8 cellular contexts compared by ENCODE assay signal in genomic region chr19:5718579-5719273, GRCh38. TPM values are rescaled to one million over a fixed set of nuclear protein-coding genes. Genes with fewer than 3 reads are reported as not detected.
DNase-seq lines count a peak whose midpoint lies in the region; ATAC-seq, FAIRE-seq and TF ChIP-seq lines count a peak whose summit lies in the region.

No MANE protein-coding gene starts in this region.

- no peak for ATAC-seq in GM19455 (IDR thresholded peaks at IDR 0.05; ENCODE audit: unreplicated experiment)

- H3K9me3 Mint-ChIP-seq in type B pancreatic cell = no peaks in the 10 kb centered on the region

- no peaks in the 10 kb centered on the region for H3K36me3 Mint-ChIP-seq in type B pancreatic cell

- peak overlapping the region; percentile 93 to 96 for H3K4me3 ChIP-seq in cardiac fibroblast (replicated peaks in 1 of 2; ENCODE audit: low read depth in 2 of 2, low read length in 2 of 2)
- H3K4me3 ChIP-seq in mucosa of stomach (ENCODE audit: low read length) = peak overlapping the region; percentile 89

- H3K36me3 ChIP-seq in mucosa of stomach (ENCODE audit: control insufficient read depth, insufficient read depth, low read length) = no peaks in the 10 kb centered on the region

- no peaks in the 10 kb centered on the region for H3K9me3 ChIP-seq in mucosa of stomach (ENCODE audit: control insufficient read depth, low read length)

- H3K4me1 Mint-ChIP-seq in type B pancreatic cell (ENCODE audit: unreplicated experiment) = peaks cover 10% of the 10 kb centered on the region

- peak overlapping the region; percentile 79 for H3K9ac ChIP-seq in mucosa of stomach (ENCODE audit: low read length)

- no peaks in the 10 kb centered on the region for H3K27me3 Mint-ChIP-seq in type B pancreatic cell

- TF ChIP-seq CTCF in cardiac fibroblast (IDR thresholded peaks at IDR 0.05; ENCODE audit: low read depth, low read length) (no peak), type B pancreatic cell (conservative IDR thresholded peaks at IDR 0.05) (no peak)

- H3K27ac Mint-ChIP-seq in type B pancreatic cell = peak overlapping the region; percentile 98

- H3K27me3 ChIP-seq in mucosa of stomach (ENCODE audit: control insufficient read depth, insufficient read depth, low read length) = no peaks in the 10 kb centered on the region

- in situ Hi-C loops in ACHN (cut with HindIII; ENCODE audit: low pct_ligation_motif_present, low pct_unique_long_range_greater_than_20kb, low sequenced_read_pairs) = no loop called here

- no peak for FAIRE-seq in H54 (lab: Jason Lieb, UNC)

- DNase-seq in ACHN (peak; percentile 82), SIG-M5 treated with dmso at 0.1 percent for 504 hours (lab: John Stamatoyannopoulos, UW; ENCODE audit: unreplicated experiment) (peak; percentile 91), cardiac fibroblast (ENCODE audit: low read depth in 2 of 2) (peak; percentile 77 to 89), type B pancreatic cell (ENCODE audit: extremely low spot score, unreplicated experiment) (no peak), H54 (ENCODE audit: insufficient read length, low spot score) (no peak)

- peak overlapping the region; percentile 95 for H3K4me3 Mint-ChIP-seq in type B pancreatic cell

- TF ChIP-seq POLR2A in GM18526 (IDR thresholded peaks at IDR 0.05; ENCODE audit: extremely low read depth, insufficient read length) = peak; percentile 17
- TF ChIP-seq POLR2A in H54 (IDR thresholded peaks at IDR 0.05; ENCODE audit: low read depth, low read length) = no peak

- H3K4me1 ChIP-seq in mucosa of stomach (ENCODE audit: control insufficient read depth, insufficient read depth, low read length) = peaks cover 14% of the 10 kb centered on the region

RNA-seq across cellular contexts. Expression of gene LONP1, which starts 1.2 kb away (rescaled TPM):
- 68.0 and 74.0 TPM in 2 replicates for total RNA-seq in type B pancreatic cell (ENCODE audit: low replicate concordance)

RNA-seq across cellular contexts. Expression of gene CATSPERD, which starts 1.7 kb away (rescaled TPM):
- 0.41 TPM in 1 of 2 replicates, not detected in the other for total RNA-seq in type B pancreatic cell (ENCODE audit: low replicate concordance)

RNA-seq across cellular contexts. Expression of gene RPL36, which starts 28.6 kb away (rescaled TPM):
- total RNA-seq in type B pancreatic cell (ENCODE audit: low replicate concordance) = 1,016 and 1,024 TPM in 2 replicates

RNA-seq across cellular contexts. Expression of gene HSD11B1L, which starts 37.9 kb away (rescaled TPM):
- 6.2 and 11.0 TPM in 2 replicates for total RNA-seq in type B pancreatic cell (ENCODE audit: low replicate concordance)

RNA-seq across cellular contexts. Expression of gene MICOS13, which starts 38.4 kb away (rescaled TPM):
- total RNA-seq in type B pancreatic cell (ENCODE audit: low replicate concordance) = 42.2 and 50.0 TPM in 2 replicates

Comparison
In these comparisons a context has a peak if more than half of its experiments do, and no peak if none do; other contexts are left out.
1. DNase-seq: peak in ACHN (single experiment), SIG-M5 treated with dmso at 0.1 percent for 504 hours (single experiment) and cardiac fibroblast (2 of 2); none in type B pancreatic cell (single experiment) and H54 (single experiment).